8 cellular contexts compared by ENCODE assay signal in genomic region chr3:51983578-51984268, GRCh38. TPM values are rescaled to one million over a fixed set of nuclear protein-coding genes. Genes with fewer than 3 reads are reported as not detected.
DNase-seq lines count a peak whose midpoint lies in the region; ATAC-seq, FAIRE-seq and TF ChIP-seq lines count a peak whose summit lies in the region.

No MANE protein-coding gene starts in this region.

- peaks cover 3 to 7% of the 10 kb centered on the region in 2 donors for H3K36me3 ChIP-seq in kidney (ENCODE audit: control insufficient read depth in 1 of 2, insufficient read depth in 2 of 2, low read length in 2 of 2)
- H3K36me3 ChIP-seq in stomach smooth muscle (ENCODE audit: control insufficient read depth in 2 of 2, insufficient read depth in 2 of 2, low read length in 2 of 2) = no peaks in the 10 kb centered on the region

- no peaks in the 10 kb centered on the region for H3K27me3 ChIP-seq in stomach smooth muscle (ENCODE audit: control insufficient read depth in 1 of 2, insufficient read depth in 2 of 2, low read length in 2 of 2)

- 67 to 74% (median 68%) methylated on average over 21 to 22 of the region's 22 CpGs for WGBS in adipose tissue, 3 donors

- H3K27ac ChIP-seq in adipose tissue (ENCODE audit: low read depth, low read length) = peak overlapping the region; percentile 76
- H3K27ac ChIP-seq in kidney (ENCODE audit: low read depth in 2 of 2, low read length in 2 of 2) = peak overlapping the region; percentile 89 to 97
- H3K27ac ChIP-seq in stomach smooth muscle (ENCODE audit: low read length) = peak overlapping the region; percentile 93

- H3K9me3 ChIP-seq in kidney (ENCODE audit: control insufficient read depth in 1 of 2, low read length in 2 of 2) (no peaks in the 10 kb centered on the region), stomach smooth muscle (ENCODE audit: control insufficient read depth in 2 of 2, low read length in 2 of 2) (no peaks in the 10 kb centered on the region)

- no peak for DNase-seq in Jurkat, Clone E6-1 (ENCODE audit: low read depth, low spot score)
- DNase-seq in kidney (no peak), NCI-H2107 (lab: John Stamatoyannopoulos, UW) (no peak)
- DNase-seq in activated CD8-positive, alpha-beta memory T cell treated with anti-CD3 and anti-CD28 coated beads, Interleukin-2, amount 50 U/mL, for 4 hours = no peak

- no peak for ATAC-seq in GM18861 (IDR thresholded peaks at IDR 0.05; ENCODE audit: unreplicated experiment)
- no peak for ATAC-seq in HG02610 (IDR thresholded peaks at IDR 0.05; ENCODE audit: unreplicated experiment)

- H3K4me1 ChIP-seq in kidney (ENCODE audit: control insufficient read depth in 1 of 2, insufficient read depth in 1 of 2, low read depth in 1 of 2, low read length in 2 of 2) = peaks cover 4 to 30% of the 10 kb centered on the region in 2 donors
- peaks cover 26% of the 10 kb centered on the region for H3K4me1 ChIP-seq in stomach smooth muscle (ENCODE audit: control insufficient read depth, insufficient read depth, low read length)

- intact Hi-C loops in kidney (cut with DNase I) = no loop called here

- TF ChIP-seq CTCF in kidney (IDR thresholded peaks at IDR 0.05; ENCODE audit: borderline replicate concordance, extremely low read depth, insufficient read depth) = no peak

- FAIRE-seq in kidney (lab: Jason Lieb, UNC) = no peak

- H3K9ac ChIP-seq in kidney (ENCODE audit: low read length in 2 of 2) (peak overlapping the region; percentile 74 to 89), stomach smooth muscle (ENCODE audit: low read length in 2 of 2) (peak overlapping the region; percentile 79 to 84)

- H3K4me3 ChIP-seq in Jurkat, Clone E6-1 (ENCODE audit: low read length) = peak overlapping the region; percentile 69
- H3K4me3 ChIP-seq in kidney (ENCODE audit: low read length in 2 of 2) = peak overlapping the region; percentile 77 to 82
- peak overlapping the region; percentile 84 to 95 for H3K4me3 ChIP-seq in stomach smooth muscle (ENCODE audit: low read length in 2 of 2)

RNA-seq across cellular contexts. Expression of gene ACY1, which starts 0.4 kb away (rescaled TPM):
- polyA plus RNA-seq in Jurkat, Clone E6-1 (2012; ENCODE audit: insufficient read depth, insufficient read length) = 51.1 TPM
- 10 to 100 TPM; 22.6 to 73.7 (median 46.8) TPM for polyA plus RNA-seq in adipose tissue
- total RNA-seq in kidney = 68.1 TPM
- 856 TPM for polyA plus RNA-seq in kidney (ENCODE audit: insufficient read depth, low read depth, low replicate concordance)

RNA-seq across cellular contexts. Expression of gene ABHD14A, which starts 8.9 kb away (rescaled TPM):
- polyA plus RNA-seq in Jurkat, Clone E6-1 (2012; ENCODE audit: insufficient read depth, insufficient read length) = 20.5 TPM
- 10 to 100 TPM; 17.2 to 48.4 (median 46.1) TPM for polyA plus RNA-seq in adipose tissue
- 20.7 TPM for total RNA-seq in kidney
- polyA plus RNA-seq in kidney (ENCODE audit: insufficient read depth, low read depth, low replicate concordance) = 50.5 TPM

RNA-seq across cellular contexts. Expression of gene ABHD14B, which starts 9.9 kb away (rescaled TPM):
- 64.1 TPM for polyA plus RNA-seq in Jurkat, Clone E6-1 (2012; ENCODE audit: insufficient read depth, insufficient read length)
- polyA plus RNA-seq in adipose tissue (100 to 1,000 TPM in 2 of 3 donors, 10 to 100 TPM in 1; 50.8 to 128 (median 118) TPM), kidney (ENCODE audit: insufficient read depth, low read depth, low replicate concordance) (207 TPM)
- total RNA-seq in kidney = 73.5 TPM

RNA-seq across cellular contexts. Expression of gene RPL29, which starts 12.0 kb away (rescaled TPM):
- polyA plus RNA-seq in Jurkat, Clone E6-1 (2012; ENCODE audit: insufficient read depth, insufficient read length) = 2,117 TPM
- 1,000 to 10,000 TPM; 1,845 to 3,201 (median 3,021) TPM for polyA plus RNA-seq in adipose tissue
- total RNA-seq in kidney = 785 TPM
- polyA plus RNA-seq in kidney (ENCODE audit: insufficient read depth, low read depth, low replicate concordance) = 1,416 TPM

RNA-seq across cellular contexts. Expression of gene PCBP4, which starts 16.5 kb away (rescaled TPM):
- polyA plus RNA-seq in Jurkat, Clone E6-1 (2012; ENCODE audit: insufficient read depth, insufficient read length) = 39.1 TPM
- polyA plus RNA-seq in adipose tissue (10 to 100 TPM; 11.7 to 46.0 (median 18.9) TPM), kidney (ENCODE audit: insufficient read depth, low read depth, low replicate concordance) (34.0 TPM)
- 31.7 TPM for total RNA-seq in kidney

Comparison
In these comparisons a context has a peak if more than half of its experiments do, and no peak if none do; other contexts are left out.
1. RNA of gene ACY1, which starts 0.4 kb away (polyA plus RNA-seq): 856 TPM in kidney (single experiment); 22.6 to 73.7 TPM in adipose tissue; every median in the first group is over 10 times any median in the second.
2. Peak in every context shown above with its lines, with median percentiles within 50 percentile points of each other: H3K4me3 ChIP-seq and H3K27ac ChIP-seq.